24 cellular contexts compared by ENCODE assay signal in the genomic region with DNA sequence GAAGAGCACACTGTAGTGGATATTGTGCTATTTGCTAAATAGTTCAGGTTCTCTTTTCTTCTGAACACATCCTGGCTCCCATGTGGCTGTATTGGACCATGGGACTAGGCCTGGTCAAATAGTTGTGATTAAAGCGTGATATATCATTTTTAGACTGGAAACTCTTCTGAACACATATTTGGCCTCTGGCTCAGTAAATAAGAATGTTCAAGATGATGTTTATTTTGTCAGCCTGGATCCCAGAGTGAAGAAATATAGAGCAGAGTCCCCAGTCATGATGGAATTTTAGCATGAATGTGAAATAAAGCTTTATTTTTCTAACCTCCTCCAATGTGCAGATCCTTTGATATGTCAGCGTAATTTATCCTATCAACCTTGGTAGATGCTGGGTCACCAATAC.
"Had no signal": no experiment of that assay in that cellular context is flagged by ENCODE, and none has a peak within 500 bp of the region (broad histone marks: within the 10 kb centered on the region; RNA-seq: fewer than 3 reads in every experiment).

No MANE protein-coding gene starts in this region.

- H3K4me1 Mint-ChIP-seq: stimulated activated memory B cell treated with anti-CD40 and anti-IgM and Interleukin-4, amounts not matched to agents 10 μg/mL and 1 μg/mL and 100 μg/mL, for 72 hours had no signal

- H3K27ac Mint-ChIP-seq: activated naive CD8-positive, alpha-beta T cell; activated T-cell treated with anti-CD3 and anti-CD28 coated beads, Interleukin-2, amount 50 U/mL, for 24 hours; activated T-helper 2 cell treated with anti-CD3 and anti-CD28 coated beads, Interferon-gamma antibody, Interleukin-2, Interleukin-4, amounts not matched to agents 10 μg/mL and 5 μg/mL and 100 μg/mL, durations not matched to agents 14 hours and 24 hours and 36 hours; dendritic cell treated with granulocyte-macrophage colony-stimulating factor and Interleukin-4, amounts not matched to agents 40 ng/mL and 50 ng/mL, for 4 days; mesothelial cell of epicardium; natural killer cell; stimulated activated memory B cell treated with anti-CD40 and anti-IgM and Interleukin-4, amounts not matched to agents 10 μg/mL and 1 μg/mL and 100 μg/mL, for 72 hours had no signal

- H3K36me3 Mint-ChIP-seq: activated naive CD8-positive, alpha-beta T cell; mesothelial cell of epicardium; natural killer cell; stimulated activated memory B cell treated with anti-CD40 and anti-IgM and Interleukin-4, amounts not matched to agents 10 μg/mL and 1 μg/mL and 100 μg/mL, for 72 hours had no signal

- H3K4me1 ChIP-seq: heart left ventricle, left lung, psoas muscle, right atrium auricular region, stomach, transverse colon had no signal

- H3K27me3 Mint-ChIP-seq: activated T-cell treated with anti-CD3 and anti-CD28 coated beads, Interleukin-2, amount 50 U/mL, for 24 hours; dendritic cell treated with granulocyte-macrophage colony-stimulating factor and Interleukin-4, amounts not matched to agents 40 ng/mL and 50 ng/mL, for 4 days; stimulated activated memory B cell treated with anti-CD40 and anti-IgM and Interleukin-4, amounts not matched to agents 10 μg/mL and 1 μg/mL and 100 μg/mL, for 72 hours had no signal

- H3K4me3 ChIP-seq: heart left ventricle, left lung, ovary, psoas muscle, right atrium auricular region, skin epidermis, stomach, transverse colon had no signal

- ATAC-seq: heart left ventricle; left lung; natural killer cell; psoas muscle; stimulated activated memory B cell treated with anti-CD40 and anti-IgM and Interleukin-4, amounts not matched to agents 10 μg/mL and 1 μg/mL and 100 μg/mL, for 72 hours had no signal

- DNase-seq: activated CD4-positive, alpha-beta T cell treated with anti-CD3 and anti-CD28 coated beads for 1 hour; activated CD8-positive, alpha-beta memory T cell treated with anti-CD3 and anti-CD28 coated beads for 24 hours; activated CD8-positive, alpha-beta memory T cell treated with anti-CD3 and anti-CD28 coated beads, Interleukin-2, amount 50 U/mL, for 4 hours; activated naive CD4-positive, alpha-beta T cell; activated T-cell treated with anti-CD3 and anti-CD28 coated beads, Interleukin-2, amount 50 U/mL, for 24 hours; cerebellar nuclear complex; effector CD8-positive, alpha-beta T cell; heart left ventricle; kidney; left lung; natural killer cell; ovary; psoas muscle; stomach; T-helper 1 cell; transverse colon; WERI-Rb-1 had no signal

- H3K4me3 Mint-ChIP-seq: activated naive CD8-positive, alpha-beta T cell; activated T-cell treated with anti-CD3 and anti-CD28 coated beads, Interleukin-2, amount 50 U/mL, for 24 hours; dendritic cell treated with granulocyte-macrophage colony-stimulating factor and Interleukin-4, amounts not matched to agents 40 ng/mL and 50 ng/mL, for 4 days; mesothelial cell of epicardium; natural killer cell; stimulated activated memory B cell treated with anti-CD40 and anti-IgM and Interleukin-4, amounts not matched to agents 10 μg/mL and 1 μg/mL and 100 μg/mL, for 72 hours had no signal

- H3K27ac ChIP-seq: heart left ventricle, left lung, ovary, psoas muscle, right atrium auricular region, skin epidermis, stomach, transverse colon, WERI-Rb-1 had no signal

- H3K27me3 ChIP-seq: heart left ventricle, left lung, ovary, right atrium auricular region, stomach, transverse colon had no signal

- H3K9me3 Mint-ChIP-seq: activated T-cell treated with anti-CD3 and anti-CD28 coated beads, Interleukin-2, amount 50 U/mL, for 24 hours; mesothelial cell of epicardium had no signal

- H3K36me3 ChIP-seq: heart left ventricle, left lung, ovary, right atrium auricular region, stomach, transverse colon, WERI-Rb-1 had no signal
